Comparison of ENCODE assay signal across 8 cellular contexts in genomic region chr4:114659386-114660008, GRCh38.
DNase-seq lines count a peak whose midpoint lies in the region; ATAC-seq lines count a peak whose summit lies in the region.

No MANE protein-coding gene starts in this region.

- no peaks in the 10 kb centered on the region for H3K9me3 Mint-ChIP-seq in activated naive CD4-positive, alpha-beta T cell treated with anti-CD3 and anti-CD28 coated beads for 36 hours

- intact Hi-C loops in activated naive CD4-positive, alpha-beta T cell treated with anti-CD3 and anti-CD28 coated beads for 36 hours (cut with micrococcal nuclease), result loop anchor here (1.0 to 10.0 kb wide), 4 partner anchors 38 to 1265 kb away; no protein-coding TSS in a partner anchor
- intact Hi-C loops in head of caudate nucleus (cut with DNase I), result loop anchor here (2.0 to 5.0 kb wide), 2 partner anchors 61 to 147 kb away; partner anchors contain the start of gene UGT8

- H3K27me3 Mint-ChIP-seq in activated naive CD4-positive, alpha-beta T cell treated with anti-CD3 and anti-CD28 coated beads for 36 hours (ENCODE audit: low read depth), result peaks cover 17% of the 10 kb centered on the region

- H3K4me3 Mint-ChIP-seq in activated naive CD4-positive, alpha-beta T cell treated with anti-CD3 and anti-CD28 coated beads for 36 hours, result no peak overlapping the region

- H3K27ac Mint-ChIP-seq in activated naive CD4-positive, alpha-beta T cell treated with anti-CD3 and anti-CD28 coated beads for 36 hours, result no peak overlapping the region

- no peaks in the 10 kb centered on the region for H3K4me1 Mint-ChIP-seq in activated naive CD4-positive, alpha-beta T cell treated with anti-CD3 and anti-CD28 coated beads for 36 hours (ENCODE audit: low read depth)

- CTCF ChIA-PET in activated naive CD4-positive, alpha-beta T cell treated with anti-CD3 and anti-CD28 coated beads for 36 hours (lab: Charles Lee), result interaction anchor here (0.6 to 1.4 kb wide), 9 partner anchors 10 to 1118 kb away, joined by 3 to 8 read pairs (median 3); no protein-coding TSS in a partner anchor

- DNase-seq in ELF-1 (ENCODE audit: low read depth, low spot score) (peak; percentile 49), NCI-H69 (lab: John Stamatoyannopoulos, UW) (peak; percentile 84), head of caudate nucleus (peak; percentile 53 to 93 (median 82)), pulmonary artery endothelial cell (ENCODE audit: low read depth, low spot score) (peak; percentile 10)
- DNase-seq in activated naive CD4-positive, alpha-beta T cell treated with anti-CD3 and anti-CD28 coated beads for 36 hours, result peak; percentile 63
- no peak for DNase-seq in NK-92 treated with Interleukin-12 subunit alpha and Interleukin-12 subunit beta, amount 100 ng/mL, for 24 hours (lab: John Stamatoyannopoulos, UW)

- H3K36me3 Mint-ChIP-seq in activated naive CD4-positive, alpha-beta T cell treated with anti-CD3 and anti-CD28 coated beads for 36 hours (ENCODE audit: low read depth), result no peaks in the 10 kb centered on the region

- peak; percentile 86 for ATAC-seq in GM19468 (IDR thresholded peaks at IDR 0.05; ENCODE audit: extremely low read depth, unreplicated experiment)
- ATAC-seq in HG03520 (IDR thresholded peaks at IDR 0.05; ENCODE audit: unreplicated experiment), result peak; percentile 90
